ENCODE assay signal across 9 cellular contexts in the genomic region with DNA sequence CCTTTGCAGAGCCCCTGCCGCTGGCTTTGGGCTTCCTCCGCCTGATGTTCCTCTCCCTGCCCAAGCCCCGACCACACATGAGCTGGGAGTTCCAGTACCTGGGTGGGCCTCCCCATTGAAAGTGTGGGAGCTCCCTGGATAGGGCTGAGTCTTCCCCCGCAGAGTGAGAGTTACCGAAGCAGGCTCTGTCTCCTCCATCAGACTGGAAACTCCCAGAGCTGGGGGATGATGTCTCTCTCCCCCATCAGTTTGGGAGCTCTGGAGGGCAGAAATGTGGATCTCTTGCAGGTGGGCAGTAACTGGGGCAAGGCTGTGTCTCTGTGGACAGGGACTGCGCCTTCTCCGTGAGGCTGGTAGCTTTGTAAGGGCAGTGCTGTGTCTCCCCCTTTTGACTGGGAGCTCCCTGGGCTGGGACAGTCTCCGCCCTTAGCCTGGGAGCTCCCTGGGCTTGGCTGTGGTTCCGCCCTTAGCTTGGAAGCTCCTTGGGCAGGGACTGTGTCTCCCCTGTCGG.
A peak's percentile ranks its signal among the peaks of the same experiment; 100 is the strongest.
DNase-seq lines count a peak whose midpoint lies in the region; ATAC-seq, FAIRE-seq and TF ChIP-seq lines count a peak whose summit lies in the region.
"Had no signal": no experiment of that assay in that cellular context is flagged by ENCODE, and none has a peak within 500 bp of the region (broad histone marks: within the 10 kb centered on the region; RNA-seq: fewer than 3 reads in every experiment).

No MANE protein-coding gene starts in this region.

- peak overlapping the region; percentile 81 to 85 for H3K4me3 ChIP-seq in muscle layer of colon (ENCODE audit: low read depth in 1 of 2, low read length in 2 of 2)

- H3K4me3 Mint-ChIP-seq in T-helper 1 cell treated with Interleukin-12 subunit alpha and Interleukin-12 subunit beta and Interleukin-4 antibody, amounts not matched to agents 30 μg/mL and 1 μg/mL, for 36 hours: peak overlapping the region; percentile 90

- ATAC-seq in SK-N-SH treated with all-trans-retinoic acid at 6 μM for 48 hours (peak; percentile 60), GM18520 (IDR thresholded peaks at IDR 0.05; ENCODE audit: unreplicated experiment) (no peak)

- H3K36me3 ChIP-seq in muscle layer of colon (ENCODE audit: insufficient read depth, low read length): peaks cover 27% of the 10 kb centered on the region

- peak overlapping the region; percentile 42 for H3K9ac ChIP-seq in muscle layer of colon (ENCODE audit: low read length)

- H3K27me3 ChIP-seq in muscle layer of colon (ENCODE audit: control insufficient read depth in 1 of 2, insufficient read depth in 2 of 2, low read length in 2 of 2): no peaks in the 10 kb centered on the region

- H3K27me3 Mint-ChIP-seq in T-helper 1 cell treated with Interleukin-12 subunit alpha and Interleukin-12 subunit beta and Interleukin-4 antibody, amounts not matched to agents 30 μg/mL and 1 μg/mL, for 36 hours (ENCODE audit: low read depth): no peaks in the 10 kb centered on the region

- no peak for FAIRE-seq in D721Med (lab: Jason Lieb, UNC)
- FAIRE-seq: endometrium had no signal

- DNase-seq in T-helper 1 cell (no peak), epithelial cell of prostate (ENCODE audit: low read depth, low spot score) (no peak), D721Med (ENCODE audit: insufficient read length, low spot score) (no peak)
- no peak for DNase-seq in activated CD4-positive, CD25-positive, alpha-beta regulatory T cell treated with anti-CD3 and anti-CD28 coated beads, Interleukin-2, amount 50 U/mL, for 72 hours

- H3K36me3 Mint-ChIP-seq in T-helper 1 cell treated with Interleukin-12 subunit alpha and Interleukin-12 subunit beta and Interleukin-4 antibody, amounts not matched to agents 30 μg/mL and 1 μg/mL, for 36 hours (ENCODE audit: low read depth): peaks cover 3% of the 10 kb centered on the region

- H3K27ac Mint-ChIP-seq in T-helper 1 cell treated with Interleukin-12 subunit alpha and Interleukin-12 subunit beta and Interleukin-4 antibody, amounts not matched to agents 30 μg/mL and 1 μg/mL, for 36 hours: peak overlapping the region; percentile 76

- H3K27ac ChIP-seq in epithelial cell of prostate (peak overlapping the region; percentile 28), muscle layer of colon (ENCODE audit: low read depth, low read length) (no peak overlapping the region)

- H3K4me1 ChIP-seq in muscle layer of colon (ENCODE audit: insufficient read depth, low read length): peaks cover 13% of the 10 kb centered on the region

- peaks cover 7% of the 10 kb centered on the region for H3K4me1 Mint-ChIP-seq in T-helper 1 cell treated with Interleukin-12 subunit alpha and Interleukin-12 subunit beta and Interleukin-4 antibody, amounts not matched to agents 30 μg/mL and 1 μg/mL, for 36 hours (ENCODE audit: low read depth)

- H3K9me3 ChIP-seq in muscle layer of colon (ENCODE audit: low read length): no peaks in the 10 kb centered on the region

- TF ChIP-seq CTCF in D721Med (IDR thresholded peaks at IDR 0.05; ENCODE audit: insufficient read depth, missing control alignments): no peak

- H3K9me3 Mint-ChIP-seq in T-helper 1 cell treated with Interleukin-12 subunit alpha and Interleukin-12 subunit beta and Interleukin-4 antibody, amounts not matched to agents 30 μg/mL and 1 μg/mL, for 36 hours: no peaks in the 10 kb centered on the region

TF ChIP-seq in SK-N-SH treated with all-trans-retinoic acid at 6 μM for 48 hours, 23 proteins besides CTCF, POLR2A, EP300 and RAD21:
- TF ChIP-seq ZFP3 (CRISPR knock-in tag; IDR thresholded peaks at IDR 0.05) (no peak), POU6F1 (CRISPR knock-in tag; IDR thresholded peaks at IDR 0.05; ENCODE audit: borderline replicate concordance, low read depth) (no peak), ZC3H10 (CRISPR knock-in tag; IDR thresholded peaks at IDR 0.05) (no peak), SNAI2 (CRISPR knock-in tag; IDR thresholded peaks at IDR 0.05) (no peak), OSR1 (CRISPR knock-in tag; IDR thresholded peaks at IDR 0.05) (no peak), ISL1 (CRISPR knock-in tag; IDR thresholded peaks at IDR 0.05) (no peak), TCF4 (CRISPR knock-in tag; IDR thresholded peaks at IDR 0.05; ENCODE audit: borderline replicate concordance) (no peak)
